ENCODE assay signal across 14 cellular contexts in the genomic region with DNA sequence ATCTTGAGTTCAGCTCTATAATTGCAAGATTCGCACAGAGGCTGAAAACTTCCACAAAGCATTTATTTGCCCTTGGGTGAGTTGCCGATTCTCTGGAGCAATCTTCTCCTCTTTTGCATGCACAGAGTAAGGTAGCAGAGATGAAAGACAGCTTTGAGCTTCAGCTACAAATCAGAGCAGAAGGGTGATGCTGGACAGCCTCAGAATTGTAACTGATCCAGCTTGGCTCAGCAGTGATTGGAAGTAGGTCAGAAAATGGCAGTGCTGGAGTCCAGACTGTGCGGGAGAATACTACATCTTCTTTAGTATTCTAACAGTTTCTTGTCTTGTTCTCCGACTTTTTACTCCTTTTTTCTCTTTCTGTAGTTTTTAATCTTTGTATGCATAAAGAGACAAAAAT. TPM values are rescaled to one million over a fixed set of nuclear protein-coding genes. Genes with fewer than 3 reads are reported as not detected.
DNase-seq lines count a peak whose midpoint lies in the region; ATAC-seq and TF ChIP-seq lines count a peak whose summit lies in the region.
"Had no signal": no experiment of that assay in that cellular context is flagged by ENCODE, and none has a peak within 500 bp of the region (broad histone marks: within the 10 kb centered on the region; RNA-seq: fewer than 3 reads in every experiment).

No MANE protein-coding gene starts in this region.

- DNase-seq in NCI-H446 treated with DMSO at 0.1 percent for 48 hours (lab: John Stamatoyannopoulos, UW) (peak; percentile 31), cerebellum (ENCODE audit: low spot score) (peak; percentile 76), left kidney (ENCODE audit: low read depth, low spot score) (peak; percentile 7), putamen (ENCODE audit: low spot score) (peak; percentile 15), kidney glomerular epithelial cell (lab: John Stamatoyannopoulos, UW) (no peak), GM13976 (ENCODE audit: low spot score) (no peak), DMS153 (lab: John Stamatoyannopoulos, UW) (no peak)
- DNase-seq: CD8-positive, alpha-beta T cell; COR-L47; HCEC 1CT; HFFc6 had no signal

- TF ChIP-seq CTCF in GM13976 (IDR thresholded peaks at IDR 0.05; ENCODE audit: borderline replicate concordance, control extremely low read depth, extremely low read depth, insufficient read depth, missing control alignments) = no peak

- in situ Hi-C loops in GM13976 (cut with MboI; ENCODE audit: low sequenced_read_pairs, unreplicated experiment) = no loop called here

- no peak for ATAC-seq in HG03045 (IDR thresholded peaks at IDR 0.05; ENCODE audit: unreplicated experiment)
- ATAC-seq: A549; CD8-positive, alpha-beta T cell had no signal

RNA-seq across cellular contexts. Expression of a gene that starts 55.4 kb away (rescaled TPM):
- total RNA-seq in cerebellum = not detected
- total RNA-seq: CD8-positive, alpha-beta T cell; H4 had no signal

Comparison
In these comparisons a context has a peak if more than half of its experiments do, and no peak if none do; other contexts are left out.
1. DNase-seq: peak in NCI-H446 treated with DMSO at 0.1 percent for 48 hours (single experiment), cerebellum (single experiment), left kidney (single experiment) and putamen (single experiment); none in kidney glomerular epithelial cell (single experiment), GM13976 (single experiment) and DMS153 (single experiment).